8 cellular contexts compared by ENCODE assay signal in genomic region chr4:159105761-159106243, GRCh38. TPM values are rescaled to one million over a fixed set of nuclear protein-coding genes. Genes with fewer than 3 reads are reported as not detected.
DNase-seq lines count a peak whose midpoint lies in the region; ATAC-seq and TF ChIP-seq lines count a peak whose summit lies in the region.

No MANE protein-coding gene starts in this region.

- ATAC-seq in WTC11: no peak

- peaks cover 60% of the 10 kb centered on the region for H3K4me1 Mint-ChIP-seq in WTC11

- POLR2A ChIA-PET in WTC11 (lab: Charles Lee): no interaction called here

- CTCF ChIA-PET in WTC11 (lab: Charles Lee): no interaction called here

- H3K27ac Mint-ChIP-seq in WTC11: no peak overlapping the region

- H3K4me3 Mint-ChIP-seq in WTC11: peak overlapping the region; percentile 93

- peaks cover 11% of the 10 kb centered on the region for H3K27me3 Mint-ChIP-seq in WTC11 (ENCODE audit: low read depth)

- H3K9me3 Mint-ChIP-seq in WTC11: no peaks in the 10 kb centered on the region

- H3K36me3 Mint-ChIP-seq in WTC11: no peaks in the 10 kb centered on the region

- DNase-seq in AG10803 (ENCODE audit: low read depth): peak; percentile 40
- peak; percentile 75 for DNase-seq in GM20000 (ENCODE audit: low spot score)
- DNase-seq in WTC11 (ENCODE audit: low spot score): no peak
- DNase-seq in glomerular endothelial cell (ENCODE audit: extremely low read depth, low read depth, low spot score): peak; percentile 86
- peak; percentile 25 for DNase-seq in skeletal muscle cell (ENCODE audit: low read depth)
- no peak for DNase-seq in SK-N-DZ (ENCODE audit: low spot score)
- no peak for DNase-seq in GOT3 (lab: John Stamatoyannopoulos, UW)
- no peak for DNase-seq in NCI-H2171 (lab: John Stamatoyannopoulos, UW)

- peak overlapping the region; percentile 86 for H3K4me3 ChIP-seq in AG10803 (ENCODE audit: low read length)
- peak overlapping the region; percentile 88 for H3K4me3 ChIP-seq in skeletal muscle cell (ENCODE audit: low read depth, low read length)

- TF ChIP-seq CTCF in AG10803 (conservative IDR thresholded peaks at IDR 0.05; ENCODE audit: low read length): no peak
- TF ChIP-seq CTCF in GM20000 (IDR thresholded peaks at IDR 0.05; ENCODE audit: extremely low read depth, missing control alignments): no peak
- TF ChIP-seq CTCF in WTC11 (IDR thresholded peaks at IDR 0.05): no peak

TF ChIP-seq in WTC11, 78 proteins besides CTCF, POLR2A, EP300 and RAD21:
- no peak for TF ChIP-seq NFE2L1 (CRISPR knock-in tag; IDR thresholded peaks at IDR 0.05)
- no peak for TF ChIP-seq NR2C2 (CRISPR knock-in tag; IDR thresholded peaks at IDR 0.05)
- TF ChIP-seq, protein P1, sequence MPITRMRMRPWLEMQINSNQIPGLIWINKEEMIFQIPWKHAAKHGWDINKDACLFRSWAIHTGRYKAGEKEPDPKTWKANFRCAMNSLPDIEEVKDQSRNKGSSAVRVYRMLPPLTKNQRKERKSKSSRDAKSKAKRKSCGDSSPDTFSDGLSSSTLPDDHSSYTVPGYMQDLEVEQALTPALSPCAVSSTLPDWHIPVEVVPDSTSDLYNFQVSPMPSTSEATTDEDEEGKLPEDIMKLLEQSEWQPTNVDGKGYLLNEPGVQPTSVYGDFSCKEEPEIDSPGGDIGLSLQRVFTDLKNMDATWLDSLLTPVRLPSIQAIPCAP (CRISPR knock-in tag; IDR thresholded peaks at IDR 0.05): no peak
- TF ChIP-seq ZNF317 (CRISPR knock-in tag; IDR thresholded peaks at IDR 0.05; ENCODE audit: borderline replicate concordance, low read depth): no peak
- no peak for TF ChIP-seq SOX15 (CRISPR knock-in tag; IDR thresholded peaks at IDR 0.05)
- TF ChIP-seq HMGA2 (CRISPR knock-in tag; IDR thresholded peaks at IDR 0.05): no peak
- no peak for TF ChIP-seq ZNF671 (CRISPR knock-in tag; IDR thresholded peaks at IDR 0.05)
- TF ChIP-seq CREM (CRISPR knock-in tag; IDR thresholded peaks at IDR 0.05): no peak
- TF ChIP-seq SMAD4 (CRISPR knock-in tag; IDR thresholded peaks at IDR 0.05): no peak
- TF ChIP-seq NFYB (CRISPR knock-in tag; conservative IDR thresholded peaks at IDR 0.05; ENCODE audit: low read depth): no peak
- no peak for TF ChIP-seq ZNF396 (CRISPR knock-in tag; IDR thresholded peaks at IDR 0.05; ENCODE audit: borderline replicate concordance)
- TF ChIP-seq, protein P2, sequence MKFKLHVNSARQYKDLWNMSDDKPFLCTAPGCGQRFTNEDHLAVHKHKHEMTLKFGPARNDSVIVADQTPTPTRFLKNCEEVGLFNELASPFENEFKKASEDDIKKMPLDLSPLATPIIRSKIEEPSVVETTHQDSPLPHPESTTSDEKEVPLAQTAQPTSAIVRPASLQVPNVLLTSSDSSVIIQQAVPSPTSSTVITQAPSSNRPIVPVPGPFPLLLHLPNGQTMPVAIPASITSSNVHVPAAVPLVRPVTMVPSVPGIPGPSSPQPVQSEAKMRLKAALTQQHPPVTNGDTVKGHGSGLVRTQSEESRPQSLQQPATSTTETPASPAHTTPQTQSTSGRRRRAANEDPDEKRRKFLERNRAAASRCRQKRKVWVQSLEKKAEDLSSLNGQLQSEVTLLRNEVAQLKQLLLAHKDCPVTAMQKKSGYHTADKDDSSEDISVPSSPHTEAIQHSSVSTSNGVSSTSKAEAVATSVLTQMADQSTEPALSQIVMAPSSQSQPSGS (CRISPR knock-in tag; IDR thresholded peaks at IDR 0.05; ENCODE audit: borderline replicate concordance, low read depth): no peak
- TF ChIP-seq, protein P3, sequence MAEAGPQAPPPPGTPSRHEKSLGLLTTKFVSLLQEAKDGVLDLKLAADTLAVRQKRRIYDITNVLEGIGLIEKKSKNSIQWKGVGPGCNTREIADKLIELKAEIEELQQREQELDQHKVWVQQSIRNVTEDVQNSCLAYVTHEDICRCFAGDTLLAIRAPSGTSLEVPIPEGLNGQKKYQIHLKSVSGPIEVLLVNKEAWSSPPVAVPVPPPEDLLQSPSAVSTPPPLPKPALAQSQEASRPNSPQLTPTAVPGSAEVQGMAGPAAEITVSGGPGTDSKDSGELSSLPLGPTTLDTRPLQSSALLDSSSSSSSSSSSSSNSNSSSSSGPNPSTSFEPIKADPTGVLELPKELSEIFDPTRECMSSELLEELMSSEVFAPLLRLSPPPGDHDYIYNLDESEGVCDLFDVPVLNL (CRISPR knock-in tag; IDR thresholded peaks at IDR 0.05; ENCODE audit: borderline replicate concordance, low read depth): no peak
- TF ChIP-seq, protein P4, sequence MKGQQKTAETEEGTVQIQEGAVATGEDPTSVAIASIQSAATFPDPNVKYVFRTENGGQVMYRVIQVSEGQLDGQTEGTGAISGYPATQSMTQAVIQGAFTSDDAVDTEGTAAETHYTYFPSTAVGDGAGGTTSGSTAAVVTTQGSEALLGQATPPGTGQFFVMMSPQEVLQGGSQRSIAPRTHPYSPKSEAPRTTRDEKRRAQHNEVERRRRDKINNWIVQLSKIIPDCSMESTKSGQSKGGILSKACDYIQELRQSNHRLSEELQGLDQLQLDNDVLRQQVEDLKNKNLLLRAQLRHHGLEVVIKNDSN (CRISPR knock-in tag; IDR thresholded peaks at IDR 0.05): no peak
TF ChIP-seq in WTC11: peak in this region for 0.

RNA-seq across cellular contexts. Expression of gene RAPGEF2, which starts 2.9 kb away (rescaled TPM):
- 32.3 to 40.6 TPM (median 33.4 TPM) in 3 replicates for total RNA-seq in WTC11 (2021)
- 41.4 and 57.3 TPM in 2 replicates for total RNA-seq in glomerular endothelial cell
- 10.6 and 14.6 TPM in 2 replicates for polyA plus RNA-seq in SK-N-DZ (2014; cell fraction: cytosol; rRNA removed)
- 15.4 and 34.3 TPM in 2 replicates for polyA plus RNA-seq in SK-N-DZ (2014; cell fraction: nucleus; rRNA removed)

Comparison
In these comparisons a context has a peak if more than half of its experiments do, and no peak if none do; other contexts are left out.
1. DNase-seq: peak in AG10803 (single experiment), GM20000 (single experiment), glomerular endothelial cell (single experiment) and skeletal muscle cell (single experiment); none in WTC11 (single experiment), SK-N-DZ (single experiment), GOT3 (single experiment) and NCI-H2171 (single experiment).